ENCODE assay signal across 1 cellular context in the genomic region with DNA sequence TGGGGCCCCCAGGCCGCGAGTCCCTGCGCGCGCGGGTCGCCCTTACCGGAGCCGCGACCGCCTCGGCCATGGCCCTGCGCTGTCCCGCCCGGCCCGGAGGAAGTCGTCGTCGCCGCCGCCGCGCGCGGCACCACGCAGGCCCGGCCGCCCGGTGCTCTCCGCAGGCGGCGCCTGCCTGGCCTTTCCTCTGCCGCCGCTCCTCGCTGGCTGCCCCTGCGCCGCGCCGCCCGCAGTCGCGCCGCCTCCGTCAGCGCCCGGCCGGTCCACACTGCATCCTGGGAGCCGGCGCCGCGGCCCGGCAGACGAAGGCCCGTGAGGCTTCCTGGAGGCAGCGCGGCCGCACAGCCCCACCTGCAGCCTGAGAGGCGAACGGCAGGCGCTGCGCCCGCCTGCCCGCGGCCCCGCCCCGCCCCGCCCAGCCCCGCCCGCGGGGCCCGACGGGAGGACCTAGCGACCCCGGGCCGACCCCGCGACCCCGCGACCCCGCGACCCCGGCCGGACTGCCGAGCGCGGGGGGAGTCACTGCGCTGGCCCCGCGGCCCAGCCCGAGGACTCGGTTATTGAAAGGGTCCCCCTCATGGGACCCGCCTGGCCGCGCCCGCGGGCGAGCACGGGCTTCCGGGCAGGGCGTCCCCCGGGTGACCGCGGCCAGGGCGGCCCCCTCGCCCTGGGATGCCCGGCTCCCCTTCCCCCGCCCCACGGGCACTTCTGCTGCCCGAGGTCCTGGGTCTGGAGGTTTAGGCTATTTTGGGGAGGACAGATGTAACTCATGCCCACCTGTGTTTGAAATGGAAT.
TF ChIP-seq lines count a peak whose summit lies in the region.

A gene (minus strand): TSS at position 343 of the 795 bp plus-strand sequence. CDS start 273 bp downstream, at position 70.

TF ChIP-seq in K562, 482 proteins besides CTCF, POLR2A, EP300 and RAD21 (continued from another document and continues in another):
- TF ChIP-seq, protein P1, sequence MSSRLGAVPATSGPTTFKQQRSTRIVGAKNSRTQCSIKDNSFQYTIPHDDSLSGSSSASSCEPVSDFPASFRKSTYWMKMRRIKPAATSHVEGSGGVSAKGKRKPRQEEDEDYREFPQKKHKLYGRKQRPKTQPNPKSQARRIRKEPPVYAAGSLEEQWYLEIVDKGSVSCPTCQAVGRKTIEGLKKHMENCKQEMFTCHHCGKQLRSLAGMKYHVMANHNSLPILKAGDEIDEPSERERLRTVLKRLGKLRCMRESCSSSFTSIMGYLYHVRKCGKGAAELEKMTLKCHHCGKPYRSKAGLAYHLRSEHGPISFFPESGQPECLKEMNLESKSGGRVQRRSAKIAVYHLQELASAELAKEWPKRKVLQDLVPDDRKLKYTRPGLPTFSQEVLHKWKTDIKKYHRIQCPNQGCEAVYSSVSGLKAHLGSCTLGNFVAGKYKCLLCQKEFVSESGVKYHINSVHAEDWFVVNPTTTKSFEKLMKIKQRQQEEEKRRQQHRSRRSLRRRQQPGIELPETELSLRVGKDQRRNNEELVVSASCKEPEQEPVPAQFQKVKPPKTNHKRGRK (tag; IDR thresholded peaks at IDR 0.05): no peak
- TF ChIP-seq SPI1 (IDR thresholded peaks at IDR 0.05; ENCODE audit: borderline replicate concordance, low read depth, low read length) (no peak), KDM5B (IDR thresholded peaks at IDR 0.05; ENCODE audit: insufficient replicate concordance, low read depth, low read length) (peak; percentile 52), CBFA2T2 (conservative IDR thresholded peaks at IDR 0.05) (no peak), ZNF77 (CRISPR knock-in tag; IDR thresholded peaks at IDR 0.05) (no peak), FIP1L1 (IDR thresholded peaks at IDR 0.05; ENCODE audit: low read depth, low read length, poor library complexity, severe bottlenecking) (peak; percentile 75), ZBTB1 (CRISPR knock-in tag; IDR thresholded peaks at IDR 0.05; ENCODE audit: borderline replicate concordance, low read depth) (peak; percentile 50; the same call in 1 of the 2 replicates), ESRRA (IDR thresholded peaks at IDR 0.05; ENCODE audit: borderline replicate concordance, low read depth) (peak; percentile 60; the same call in 1 of the 2 replicates), MAFG (tag; conservative IDR thresholded peaks at IDR 0.05) (no peak), ZNF384 (IDR thresholded peaks at IDR 0.05; ENCODE audit: low read depth, low read length) (no peak), MED1 (CRISPR knock-in tag; IDR thresholded peaks at IDR 0.05; ENCODE audit: borderline replicate concordance) (no peak), ZBTB7A (IDR thresholded peaks at IDR 0.05; ENCODE audit: borderline replicate concordance, control insufficient read depth, low read depth, low read length) (peak; percentile 99), ZNF124 (CRISPR knock-in tag; IDR thresholded peaks at IDR 0.05) (no peak), ZC3H4 (CRISPR knock-in tag; IDR thresholded peaks at IDR 0.05; ENCODE audit: borderline replicate concordance) (no peak; the same call in 1 of the 2 replicates), KDM2B (CRISPR knock-in tag; IDR thresholded peaks at IDR 0.05) (no peak; the same call in 1 of the 2 replicates), ZSCAN29 (IDR thresholded peaks at IDR 0.05) (no peak), ZNF263 (CRISPR knock-in tag; IDR thresholded peaks at IDR 0.05; ENCODE audit: borderline replicate concordance) (no peak), ZC3H8 (IDR thresholded peaks at IDR 0.05) (no peak), SMAD3 (CRISPR knock-in tag; conservative IDR thresholded peaks at IDR 0.05) (no peak), HMGN3 (IDR thresholded peaks at IDR 0.05; ENCODE audit: borderline replicate concordance, extremely low read depth, insufficient read length, low read depth, low read length) (no peak), ZNF780A (CRISPR knock-in tag; IDR thresholded peaks at IDR 0.05) (no peak), GABPB1 (CRISPR knock-in tag; IDR thresholded peaks at IDR 0.05) (peak; percentile 36), CCNT2 (IDR thresholded peaks at IDR 0.05; ENCODE audit: borderline replicate concordance, extremely low read depth, insufficient read length, low read depth, low read length) (peak; percentile 87), LARP7 (IDR thresholded peaks at IDR 0.05) (no peak), DMBX1 (CRISPR knock-in tag; IDR thresholded peaks at IDR 0.05; ENCODE audit: borderline replicate concordance) (peak; percentile 26), ZNF584 (CRISPR knock-in tag; IDR thresholded peaks at IDR 0.05; ENCODE audit: low read depth) (no peak), SLC30A9 (CRISPR knock-in tag; IDR thresholded peaks at IDR 0.05) (no peak), HDAC2 (IDR thresholded peaks at IDR 0.05) (no peak), XRCC5 (IDR thresholded peaks at IDR 0.05; ENCODE audit: low read depth, low read length) (0 out of 2 replicates have a peak, but pooled peaks have one; percentile 57), COPS2 (conservative IDR thresholded peaks at IDR 0.05) (no peak), LCOR (CRISPR knock-in tag; IDR thresholded peaks at IDR 0.05) (no peak), SMAD4 (CRISPR knock-in tag; conservative IDR thresholded peaks at IDR 0.05) (peak; percentile 95), GTF2A2 (tag; IDR thresholded peaks at IDR 0.05) (no peak), FOXA1 (IDR thresholded peaks at IDR 0.05; ENCODE audit: borderline replicate concordance) (no peak), CBFB (CRISPR knock-in tag; IDR thresholded peaks at IDR 0.05) (no peak), FOXJ2 (tag; IDR thresholded peaks at IDR 0.05) (no peak), ETV1 (tag; conservative IDR thresholded peaks at IDR 0.05; ENCODE audit: low read depth) (no peak), SAFB2 (IDR thresholded peaks at IDR 0.05; ENCODE audit: borderline replicate concordance, low read depth, low read length, severe bottlenecking) (no peak), POLR2G (IDR thresholded peaks at IDR 0.05; ENCODE audit: low read depth, low read length) (peak; percentile 87), SREBF1 (IDR thresholded peaks at IDR 0.05; ENCODE audit: borderline replicate concordance, low read depth, low read length) (no peak), PHF20 (IDR thresholded peaks at IDR 0.05; ENCODE audit: partially characterized antibody) (no peak), MEIS2 (IDR thresholded peaks at IDR 0.05; ENCODE audit: partially characterized antibody) (peak; percentile 28), GATAD2A (IDR thresholded peaks at IDR 0.05) (no peak), ZNF551 (CRISPR knock-in tag; IDR thresholded peaks at IDR 0.05) (no peak)
- TF ChIP-seq, protein P2, sequence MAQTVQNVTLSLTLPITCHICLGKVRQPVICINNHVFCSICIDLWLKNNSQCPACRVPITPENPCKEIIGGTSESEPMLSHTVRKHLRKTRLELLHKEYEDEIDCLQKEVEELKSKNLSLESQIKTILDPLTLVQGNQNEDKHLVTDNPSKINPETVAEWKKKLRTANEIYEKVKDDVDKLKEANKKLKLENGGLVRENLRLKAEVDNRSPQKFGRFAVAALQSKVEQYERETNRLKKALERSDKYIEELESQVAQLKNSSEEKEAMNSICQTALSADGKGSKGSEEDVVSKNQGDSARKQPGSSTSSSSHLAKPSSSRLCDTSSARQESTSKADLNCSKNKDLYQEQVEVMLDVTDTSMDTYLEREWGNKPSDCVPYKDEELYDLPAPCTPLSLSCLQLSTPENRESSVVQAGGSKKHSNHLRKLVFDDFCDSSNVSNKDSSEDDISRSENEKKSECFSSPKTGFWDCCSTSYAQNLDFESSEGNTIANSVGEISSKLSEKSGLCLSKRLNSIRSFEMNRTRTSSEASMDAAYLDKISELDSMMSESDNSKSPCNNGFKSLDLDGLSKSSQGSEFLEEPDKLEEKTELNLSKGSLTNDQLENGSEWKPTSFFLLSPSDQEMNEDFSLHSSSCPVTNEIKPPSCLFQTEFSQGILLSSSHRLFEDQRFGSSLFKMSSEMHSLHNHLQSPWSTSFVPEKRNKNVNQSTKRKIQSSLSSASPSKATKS (CRISPR knock-in tag; IDR thresholded peaks at IDR 0.05): no peak
- TF ChIP-seq, protein P3, sequence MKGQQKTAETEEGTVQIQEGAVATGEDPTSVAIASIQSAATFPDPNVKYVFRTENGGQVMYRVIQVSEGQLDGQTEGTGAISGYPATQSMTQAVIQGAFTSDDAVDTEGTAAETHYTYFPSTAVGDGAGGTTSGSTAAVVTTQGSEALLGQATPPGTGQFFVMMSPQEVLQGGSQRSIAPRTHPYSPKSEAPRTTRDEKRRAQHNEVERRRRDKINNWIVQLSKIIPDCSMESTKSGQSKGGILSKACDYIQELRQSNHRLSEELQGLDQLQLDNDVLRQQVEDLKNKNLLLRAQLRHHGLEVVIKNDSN (CRISPR knock-in tag; IDR thresholded peaks at IDR 0.05): no peak
- TF ChIP-seq, protein P4, sequence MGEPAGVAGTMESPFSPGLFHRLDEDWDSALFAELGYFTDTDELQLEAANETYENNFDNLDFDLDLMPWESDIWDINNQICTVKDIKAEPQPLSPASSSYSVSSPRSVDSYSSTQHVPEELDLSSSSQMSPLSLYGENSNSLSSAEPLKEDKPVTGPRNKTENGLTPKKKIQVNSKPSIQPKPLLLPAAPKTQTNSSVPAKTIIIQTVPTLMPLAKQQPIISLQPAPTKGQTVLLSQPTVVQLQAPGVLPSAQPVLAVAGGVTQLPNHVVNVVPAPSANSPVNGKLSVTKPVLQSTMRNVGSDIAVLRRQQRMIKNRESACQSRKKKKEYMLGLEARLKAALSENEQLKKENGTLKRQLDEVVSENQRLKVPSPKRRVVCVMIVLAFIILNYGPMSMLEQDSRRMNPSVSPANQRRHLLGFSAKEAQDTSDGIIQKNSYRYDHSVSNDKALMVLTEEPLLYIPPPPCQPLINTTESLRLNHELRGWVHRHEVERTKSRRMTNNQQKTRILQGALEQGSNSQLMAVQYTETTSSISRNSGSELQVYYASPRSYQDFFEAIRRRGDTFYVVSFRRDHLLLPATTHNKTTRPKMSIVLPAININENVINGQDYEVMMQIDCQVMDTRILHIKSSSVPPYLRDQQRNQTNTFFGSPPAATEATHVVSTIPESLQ (CRISPR knock-in tag; IDR thresholded peaks at IDR 0.05): no peak
- TF ChIP-seq, protein P5, sequence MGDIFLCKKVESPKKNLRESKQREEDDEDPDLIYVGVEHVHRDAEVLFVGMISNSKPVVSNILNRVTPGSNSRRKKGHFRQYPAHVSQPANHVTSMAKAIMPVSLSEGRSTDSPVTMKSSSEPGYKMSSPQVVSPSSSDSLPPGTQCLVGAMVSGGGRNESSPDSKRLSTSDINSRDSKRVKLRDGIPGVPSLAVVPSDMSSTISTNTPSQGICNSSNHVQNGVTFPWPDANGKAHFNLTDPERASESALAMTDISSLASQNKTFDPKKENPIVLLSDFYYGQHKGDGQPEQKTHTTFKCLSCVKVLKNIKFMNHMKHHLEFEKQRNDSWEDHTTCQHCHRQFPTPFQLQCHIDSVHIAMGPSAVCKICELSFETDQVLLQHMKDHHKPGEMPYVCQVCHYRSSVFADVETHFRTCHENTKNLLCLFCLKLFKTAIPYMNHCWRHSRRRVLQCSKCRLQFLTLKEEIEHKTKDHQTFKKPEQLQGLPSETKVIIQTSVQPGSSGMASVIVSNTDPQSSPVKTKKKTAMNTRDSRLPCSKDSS (IDR thresholded peaks at IDR 0.05; ENCODE audit: low read depth, partially characterized antibody): no peak
- TF ChIP-seq, protein P6, sequence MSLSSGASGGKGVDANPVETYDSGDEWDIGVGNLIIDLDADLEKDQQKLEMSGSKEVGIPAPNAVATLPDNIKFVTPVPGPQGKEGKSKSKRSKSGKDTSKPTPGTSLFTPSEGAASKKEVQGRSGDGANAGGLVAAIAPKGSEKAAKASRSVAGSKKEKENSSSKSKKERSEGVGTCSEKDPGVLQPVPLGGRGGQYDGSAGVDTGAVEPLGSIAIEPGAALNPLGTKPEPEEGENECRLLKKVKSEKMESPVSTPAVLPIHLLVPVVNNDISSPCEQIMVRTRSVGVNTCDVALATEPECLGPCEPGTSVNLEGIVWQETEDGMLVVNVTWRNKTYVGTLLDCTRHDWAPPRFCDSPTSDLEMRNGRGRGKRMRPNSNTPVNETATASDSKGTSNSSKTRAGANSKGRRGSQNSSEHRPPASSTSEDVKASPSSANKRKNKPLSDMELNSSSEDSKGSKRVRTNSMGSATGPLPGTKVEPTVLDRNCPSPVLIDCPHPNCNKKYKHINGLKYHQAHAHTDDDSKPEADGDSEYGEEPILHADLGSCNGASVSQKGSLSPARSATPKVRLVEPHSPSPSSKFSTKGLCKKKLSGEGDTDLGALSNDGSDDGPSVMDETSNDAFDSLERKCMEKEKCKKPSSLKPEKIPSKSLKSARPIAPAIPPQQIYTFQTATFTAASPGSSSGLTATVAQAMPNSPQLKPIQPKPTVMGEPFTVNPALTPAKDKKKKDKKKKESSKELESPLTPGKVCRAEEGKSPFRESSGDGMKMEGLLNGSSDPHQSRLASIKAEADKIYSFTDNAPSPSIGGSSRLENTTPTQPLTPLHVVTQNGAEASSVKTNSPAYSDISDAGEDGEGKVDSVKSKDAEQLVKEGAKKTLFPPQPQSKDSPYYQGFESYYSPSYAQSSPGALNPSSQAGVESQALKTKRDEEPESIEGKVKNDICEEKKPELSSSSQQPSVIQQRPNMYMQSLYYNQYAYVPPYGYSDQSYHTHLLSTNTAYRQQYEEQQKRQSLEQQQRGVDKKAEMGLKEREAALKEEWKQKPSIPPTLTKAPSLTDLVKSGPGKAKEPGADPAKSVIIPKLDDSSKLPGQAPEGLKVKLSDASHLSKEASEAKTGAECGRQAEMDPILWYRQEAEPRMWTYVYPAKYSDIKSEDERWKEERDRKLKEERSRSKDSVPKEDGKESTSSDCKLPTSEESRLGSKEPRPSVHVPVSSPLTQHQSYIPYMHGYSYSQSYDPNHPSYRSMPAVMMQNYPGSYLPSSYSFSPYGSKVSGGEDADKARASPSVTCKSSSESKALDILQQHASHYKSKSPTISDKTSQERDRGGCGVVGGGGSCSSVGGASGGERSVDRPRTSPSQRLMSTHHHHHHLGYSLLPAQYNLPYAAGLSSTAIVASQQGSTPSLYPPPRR (CRISPR knock-in tag; IDR thresholded peaks at IDR 0.05; ENCODE audit: borderline replicate concordance): no peak
- TF ChIP-seq, protein P7, sequence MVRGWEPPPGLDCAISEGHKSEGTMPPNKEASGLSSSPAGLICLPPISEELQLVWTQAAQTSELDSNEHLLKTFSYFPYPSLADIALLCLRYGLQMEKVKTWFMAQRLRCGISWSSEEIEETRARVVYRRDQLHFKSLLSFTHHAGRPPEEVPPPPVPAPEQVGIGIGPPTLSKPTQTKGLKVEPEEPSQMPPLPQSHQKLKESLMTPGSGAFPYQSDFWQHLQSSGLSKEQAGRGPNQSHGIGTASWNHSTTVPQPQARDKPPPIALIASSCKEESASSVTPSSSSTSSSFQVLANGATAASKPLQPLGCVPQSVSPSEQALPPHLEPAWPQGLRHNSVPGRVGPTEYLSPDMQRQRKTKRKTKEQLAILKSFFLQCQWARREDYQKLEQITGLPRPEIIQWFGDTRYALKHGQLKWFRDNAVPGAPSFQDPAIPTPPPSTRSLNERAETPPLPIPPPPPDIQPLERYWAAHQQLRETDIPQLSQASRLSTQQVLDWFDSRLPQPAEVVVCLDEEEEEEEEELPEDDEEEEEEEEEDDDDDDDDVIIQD (CRISPR knock-in tag; IDR thresholded peaks at IDR 0.05): 0 out of 2 replicates have a peak, but pooled peaks have one; percentile 24
- TF ChIP-seq, protein P8, sequence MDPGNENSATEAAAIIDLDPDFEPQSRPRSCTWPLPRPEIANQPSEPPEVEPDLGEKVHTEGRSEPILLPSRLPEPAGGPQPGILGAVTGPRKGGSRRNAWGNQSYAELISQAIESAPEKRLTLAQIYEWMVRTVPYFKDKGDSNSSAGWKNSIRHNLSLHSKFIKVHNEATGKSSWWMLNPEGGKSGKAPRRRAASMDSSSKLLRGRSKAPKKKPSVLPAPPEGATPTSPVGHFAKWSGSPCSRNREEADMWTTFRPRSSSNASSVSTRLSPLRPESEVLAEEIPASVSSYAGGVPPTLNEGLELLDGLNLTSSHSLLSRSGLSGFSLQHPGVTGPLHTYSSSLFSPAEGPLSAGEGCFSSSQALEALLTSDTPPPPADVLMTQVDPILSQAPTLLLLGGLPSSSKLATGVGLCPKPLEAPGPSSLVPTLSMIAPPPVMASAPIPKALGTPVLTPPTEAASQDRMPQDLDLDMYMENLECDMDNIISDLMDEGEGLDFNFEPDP (CRISPR knock-in tag; IDR thresholded peaks at IDR 0.05): no peak
